1 cellular context compared by ENCODE assay signal in the genomic region with DNA sequence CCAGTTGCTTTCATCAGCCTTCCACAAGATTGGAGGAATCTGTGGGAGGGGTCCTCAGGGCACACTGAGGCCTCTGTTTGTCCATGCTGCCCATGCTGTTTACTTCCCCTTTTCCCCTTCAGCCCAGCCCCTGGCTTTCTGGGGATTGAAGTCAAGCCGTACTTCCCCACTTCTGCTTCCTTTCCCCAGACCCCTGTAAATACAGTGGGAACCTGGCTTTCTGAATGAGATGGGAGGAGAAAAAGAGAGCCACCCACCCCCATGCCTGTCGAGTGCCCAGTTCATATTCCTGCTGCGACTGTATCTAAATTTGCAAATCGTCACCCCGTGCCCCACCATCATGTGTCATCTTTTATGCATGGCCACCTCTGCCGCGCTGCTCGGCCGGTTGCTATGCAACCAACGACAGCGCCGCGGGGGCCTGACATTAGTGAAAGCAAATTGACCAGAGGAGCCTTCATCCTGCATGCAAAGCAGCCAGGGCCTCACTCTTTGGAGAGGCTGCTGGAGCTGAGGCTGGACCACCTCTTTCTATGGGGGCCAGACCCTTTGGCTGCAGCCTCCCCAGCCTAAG.
TF ChIP-seq lines count a peak whose summit lies in the region.

No MANE protein-coding gene starts in this region.

TF ChIP-seq in HepG2, 621 proteins besides CTCF, POLR2A, EP300 and RAD21 (continued from another document):
- TF ChIP-seq, protein P1, sequence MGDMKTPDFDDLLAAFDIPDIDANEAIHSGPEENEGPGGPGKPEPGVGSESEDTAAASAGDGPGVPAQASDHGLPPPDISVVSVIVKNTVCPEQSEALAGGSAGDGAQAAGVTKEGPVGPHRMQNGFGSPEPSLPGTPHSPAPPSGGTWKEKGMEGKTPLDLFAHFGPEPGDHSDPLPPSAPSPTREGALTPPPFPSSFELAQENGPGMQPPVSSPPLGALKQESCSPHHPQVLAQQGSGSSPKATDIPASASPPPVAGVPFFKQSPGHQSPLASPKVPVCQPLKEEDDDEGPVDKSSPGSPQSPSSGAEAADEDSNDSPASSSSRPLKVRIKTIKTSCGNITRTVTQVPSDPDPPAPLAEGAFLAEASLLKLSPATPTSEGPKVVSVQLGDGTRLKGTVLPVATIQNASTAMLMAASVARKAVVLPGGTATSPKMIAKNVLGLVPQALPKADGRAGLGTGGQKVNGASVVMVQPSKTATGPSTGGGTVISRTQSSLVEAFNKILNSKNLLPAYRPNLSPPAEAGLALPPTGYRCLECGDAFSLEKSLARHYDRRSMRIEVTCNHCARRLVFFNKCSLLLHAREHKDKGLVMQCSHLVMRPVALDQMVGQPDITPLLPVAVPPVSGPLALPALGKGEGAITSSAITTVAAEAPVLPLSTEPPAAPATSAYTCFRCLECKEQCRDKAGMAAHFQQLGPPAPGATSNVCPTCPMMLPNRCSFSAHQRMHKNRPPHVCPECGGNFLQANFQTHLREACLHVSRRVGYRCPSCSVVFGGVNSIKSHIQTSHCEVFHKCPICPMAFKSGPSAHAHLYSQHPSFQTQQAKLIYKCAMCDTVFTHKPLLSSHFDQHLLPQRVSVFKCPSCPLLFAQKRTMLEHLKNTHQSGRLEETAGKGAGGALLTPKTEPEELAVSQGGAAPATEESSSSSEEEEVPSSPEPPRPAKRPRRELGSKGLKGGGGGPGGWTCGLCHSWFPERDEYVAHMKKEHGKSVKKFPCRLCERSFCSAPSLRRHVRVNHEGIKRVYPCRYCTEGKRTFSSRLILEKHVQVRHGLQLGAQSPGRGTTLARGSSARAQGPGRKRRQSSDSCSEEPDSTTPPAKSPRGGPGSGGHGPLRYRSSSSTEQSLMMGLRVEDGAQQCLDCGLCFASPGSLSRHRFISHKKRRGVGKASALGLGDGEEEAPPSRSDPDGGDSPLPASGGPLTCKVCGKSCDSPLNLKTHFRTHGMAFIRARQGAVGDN (CRISPR knock-in tag; IDR thresholded peaks at IDR 0.05): no peak
- TF ChIP-seq MEIS2 (CRISPR knock-in tag; IDR thresholded peaks at IDR 0.05) (no peak), NR3C1 (CRISPR knock-in tag; IDR thresholded peaks at IDR 0.05) (no peak)
